ENCODE assay signal across 8 cellular contexts in the genomic region with DNA sequence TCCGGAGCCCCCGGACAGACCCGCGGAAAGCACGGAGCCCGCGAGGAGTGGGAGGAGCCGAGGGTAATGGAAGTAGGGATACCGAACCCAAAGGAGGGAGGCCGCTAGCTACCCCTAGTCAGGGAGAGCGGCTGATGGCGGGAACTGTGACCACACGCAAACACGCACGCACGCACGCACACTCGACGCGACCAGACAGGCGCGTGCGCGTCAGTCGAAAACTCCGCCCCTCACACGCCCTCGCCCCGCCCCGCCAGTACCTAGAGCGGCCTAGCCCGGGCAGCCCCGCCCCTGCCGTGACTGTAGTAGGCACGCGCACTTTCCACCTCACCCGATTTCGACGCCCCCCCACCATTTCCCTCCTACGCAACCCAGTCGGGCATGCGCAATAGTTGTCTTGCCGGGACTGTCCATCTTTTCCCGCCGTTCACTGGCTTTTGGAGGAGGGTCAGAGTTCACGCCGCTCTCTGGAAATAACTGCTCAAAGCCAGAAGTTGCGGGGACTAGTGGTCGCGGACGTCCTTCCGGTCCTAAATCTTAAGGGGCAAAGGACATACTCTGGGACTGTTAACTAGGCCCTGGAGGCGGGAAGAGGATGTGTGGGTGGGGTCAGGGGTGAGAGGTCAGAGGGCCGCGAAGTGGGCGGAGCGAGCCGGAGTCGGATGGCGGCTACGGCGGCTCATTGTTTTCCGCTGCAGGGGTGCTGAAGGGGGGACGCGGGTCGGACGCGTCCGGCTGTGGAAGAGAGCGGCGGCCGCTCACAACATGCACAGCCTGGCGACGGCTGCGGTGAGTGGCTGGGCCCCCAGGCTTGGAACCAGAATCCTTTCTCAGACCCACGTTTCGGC. TPM values are rescaled to one million over a fixed set of nuclear protein-coding genes. Genes with fewer than 3 reads are reported as not detected.
DNase-seq lines count a peak whose midpoint lies in the region; ATAC-seq lines count a peak whose summit lies in the region.

CNOT9 (plus strand) TSS at position 650 of the 848 bp plus-strand sequence; CDS start at position 766, 116 bp downstream.
A gene with protein sequence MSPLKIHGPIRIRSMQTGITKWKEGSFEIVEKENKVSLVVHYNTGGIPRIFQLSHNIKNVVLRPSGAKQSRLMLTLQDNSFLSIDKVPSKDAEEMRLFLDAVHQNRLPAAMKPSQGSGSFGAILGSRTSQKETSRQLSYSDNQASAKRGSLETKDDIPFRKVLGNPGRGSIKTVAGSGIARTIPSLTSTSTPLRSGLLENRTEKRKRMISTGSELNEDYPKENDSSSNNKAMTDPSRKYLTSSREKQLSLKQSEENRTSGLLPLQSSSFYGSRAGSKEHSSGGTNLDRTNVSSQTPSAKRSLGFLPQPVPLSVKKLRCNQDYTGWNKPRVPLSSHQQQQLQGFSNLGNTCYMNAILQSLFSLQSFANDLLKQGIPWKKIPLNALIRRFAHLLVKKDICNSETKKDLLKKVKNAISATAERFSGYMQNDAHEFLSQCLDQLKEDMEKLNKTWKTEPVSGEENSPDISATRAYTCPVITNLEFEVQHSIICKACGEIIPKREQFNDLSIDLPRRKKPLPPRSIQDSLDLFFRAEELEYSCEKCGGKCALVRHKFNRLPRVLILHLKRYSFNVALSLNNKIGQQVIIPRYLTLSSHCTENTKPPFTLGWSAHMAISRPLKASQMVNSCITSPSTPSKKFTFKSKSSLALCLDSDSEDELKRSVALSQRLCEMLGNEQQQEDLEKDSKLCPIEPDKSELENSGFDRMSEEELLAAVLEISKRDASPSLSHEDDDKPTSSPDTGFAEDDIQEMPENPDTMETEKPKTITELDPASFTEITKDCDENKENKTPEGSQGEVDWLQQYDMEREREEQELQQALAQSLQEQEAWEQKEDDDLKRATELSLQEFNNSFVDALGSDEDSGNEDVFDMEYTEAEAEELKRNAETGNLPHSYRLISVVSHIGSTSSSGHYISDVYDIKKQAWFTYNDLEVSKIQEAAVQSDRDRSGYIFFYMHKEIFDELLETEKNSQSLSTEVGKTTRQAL (minus strand): TSS at position 162 of the 848 bp plus-strand sequence. CDS start 9,698 bp downstream, outside the sequence.

- H3K27me3 ChIP-seq in CD8-positive, alpha-beta memory T cell (ENCODE audit: insufficient read depth, low read length, poor library complexity, severe bottlenecking), result no peaks in the 10 kb centered on the region

- H3K36me3 Mint-ChIP-seq in CD8-positive, alpha-beta memory T cell, result peaks cover 0 to 56% (median 5%) of the 10 kb centered on the region in 3 donors

- peaks cover 49 to 72% (median 71%) of the 10 kb centered on the region in 3 donors for H3K4me1 Mint-ChIP-seq in CD8-positive, alpha-beta memory T cell

- no peaks in the 10 kb centered on the region for H3K27me3 Mint-ChIP-seq in CD8-positive, alpha-beta memory T cell

- peak within 1 kb of the TSS; percentile 93 for H3K4me3 ChIP-seq in CD8-positive, alpha-beta memory T cell (ENCODE audit: low read length)

- CTCF ChIA-PET in CD8-positive, alpha-beta memory T cell (lab: Charles Lee), result no interaction called here

- POLR2A ChIA-PET in CD8-positive, alpha-beta memory T cell (lab: Charles Lee), result interaction anchor here (0.9 kb wide), 1 partner anchor 25 kb away, joined by 3 read pairs; no protein-coding TSS in a partner anchor

- H3K4me1 ChIP-seq in CD8-positive, alpha-beta memory T cell (ENCODE audit: insufficient read depth, low read length), result peaks cover 36% of the 10 kb centered on the region

- ATAC-seq in GM19468 (IDR thresholded peaks at IDR 0.05; ENCODE audit: extremely low read depth, unreplicated experiment), result peak; percentile 60

- peak within 1 kb of the TSS; percentile 92 to 100 (median 100) for H3K27ac Mint-ChIP-seq in CD8-positive, alpha-beta memory T cell

- no peaks in the 10 kb centered on the region for H3K9me3 ChIP-seq in CD8-positive, alpha-beta memory T cell (ENCODE audit: low read length)

- H3K9me3 Mint-ChIP-seq in CD8-positive, alpha-beta memory T cell, result no peaks in the 10 kb centered on the region

- H3K4me3 Mint-ChIP-seq in CD8-positive, alpha-beta memory T cell, result peak within 1 kb of the TSS; percentile 91 to 99 (median 98)

- H3K36me3 ChIP-seq in CD8-positive, alpha-beta memory T cell (ENCODE audit: insufficient read depth, low read length), result no peaks in the 10 kb centered on the region

- DNase-seq in CD8-positive, alpha-beta memory T cell, result peak; percentile 100
- DNase-seq in HS-5 (ENCODE audit: low read depth) (peak; percentile 93), lung microvascular endothelial cell (ENCODE audit: low read depth in 2 of 2) (peak; percentile 99)
- DNase-seq in NK-92 treated with Interleukin-12 subunit alpha and Interleukin-12 subunit beta, amount 100 ng/mL, for 24 hours (lab: John Stamatoyannopoulos, UW), result peak; percentile 99
- peak; percentile 100 for DNase-seq in activated CD8-positive, alpha-beta memory T cell treated with anti-CD3 and anti-CD28 coated beads for 24 hours
- peak; percentile 100 for DNase-seq in effector CD8-positive, alpha-beta T cell (lab: John Stamatoyannopoulos, UW)
- DNase-seq in stimulated activated CD4-positive, alpha-beta T cell treated with anti-CD3 and anti-CD28 coated beads, TNF-alpha, amount 100 ng/mL, for 48 hours (ENCODE audit: low read depth in 3 of 3), result peak; percentile 99 to 100 (median 100)

- H3K27ac ChIP-seq in CD8-positive, alpha-beta memory T cell (ENCODE audit: low read depth, low read length), result peak within 1 kb of the TSS; percentile 97

RNA-seq across cellular contexts. Expression of gene CNOT9, which starts in this region (rescaled TPM):
- total RNA-seq in CD8-positive, alpha-beta memory T cell, result 100 to 1,000 TPM; 131 to 135 TPM
- 22.5 TPM for polyA plus RNA-seq in CD8-positive, alpha-beta memory T cell
- total RNA-seq in lung microvascular endothelial cell, result 35.7 and 38.3 TPM in 2 replicates

RNA-seq across cellular contexts. Expression of the second gene that starts in this region (rescaled TPM):
- total RNA-seq in CD8-positive, alpha-beta memory T cell, result 10 to 100 TPM; 29.9 to 31.5 TPM
- 12.5 TPM for polyA plus RNA-seq in CD8-positive, alpha-beta memory T cell
- total RNA-seq in lung microvascular endothelial cell, result 4.8 and 8.9 TPM in 2 replicates

Comparison
In these comparisons a context has a peak if more than half of its experiments do, and no peak if none do; other contexts are left out.
1. Peak in every context shown above with its lines: DNase-seq, ATAC-seq, H3K4me3 ChIP-seq and H3K27ac ChIP-seq.